1 cellular context compared by ENCODE assay signal in genomic region chr6:16002332-16003196, GRCh38.
TF ChIP-seq lines count a peak whose summit lies in the region.

No MANE protein-coding gene starts in this region.

TF ChIP-seq in HepG2, 621 proteins besides CTCF, POLR2A, EP300 and RAD21 (continued from another document):
- TF ChIP-seq ZNF142 (CRISPR knock-in tag; IDR thresholded peaks at IDR 0.05) (no peak), ZNF841 (CRISPR knock-in tag; IDR thresholded peaks at IDR 0.05; ENCODE audit: borderline replicate concordance) (no peak), SNAPC2 (CRISPR knock-in tag; IDR thresholded peaks at IDR 0.05) (no peak), NKX3-1 (CRISPR knock-in tag; IDR thresholded peaks at IDR 0.05) (no peak), MAFK (conservative IDR thresholded peaks at IDR 0.05 in 1 of 2, IDR thresholded peaks at IDR 0.05 in 1 of 2; ENCODE audit: low read length in 2 of 2) (peak; percentile 61 to 75; a peak in 3 of 4 replicates), MAFF (IDR thresholded peaks at IDR 0.05; ENCODE audit: low read depth, low read length) (peak; percentile 41; the same call in 1 of the 2 replicates)
